ENCODE assay signal across 8 cellular contexts in the genomic region with DNA sequence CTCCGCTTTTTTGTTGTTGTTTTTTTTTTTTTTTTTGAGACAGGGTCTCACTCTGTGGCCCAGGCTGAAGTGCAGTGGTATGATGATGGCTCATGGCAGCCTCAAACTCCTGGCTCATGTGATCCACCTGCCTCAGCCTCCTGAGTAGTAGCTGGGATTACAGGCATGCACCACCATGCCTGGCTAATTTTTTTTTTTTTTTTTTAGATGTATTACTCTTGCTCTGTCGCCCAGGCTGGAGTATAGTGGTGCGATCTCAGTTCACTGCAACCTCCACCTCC. TPM values are rescaled to one million over a fixed set of nuclear protein-coding genes. Genes with fewer than 3 reads are reported as not detected.
DNase-seq lines count a peak whose midpoint lies in the region; FAIRE-seq and TF ChIP-seq lines count a peak whose summit lies in the region.
"Not testable (repeated sequence)": the region's sequence is repeated elsewhere in the genome, so short reads cannot be mapped to it uniquely, and the experiment has no call there.
"Had no signal": no experiment of that assay in that cellular context is flagged by ENCODE, and none has a peak within 500 bp of the region (broad histone marks: within the 10 kb centered on the region; RNA-seq: fewer than 3 reads in every experiment).

No MANE protein-coding gene starts in this region.

- H3K36me3 Mint-ChIP-seq in H9 (ENCODE audit: insufficient read depth in 1 of 3, low read depth in 3 of 3) = peaks cover 2 to 11% (median 9%) of the 10 kb centered on the region in 3 experiments; a peak in 6 of 7 replicates
- H3K36me3 Mint-ChIP-seq in astrocyte (ENCODE audit: low read depth, unreplicated experiment); osteocyte (ENCODE audit: unreplicated experiment): not testable (repeated sequence)

- H3K27ac ChIP-seq in H9 (ENCODE audit: insufficient read length, low read depth, low read length) (peak overlapping the region; percentile 96), SK-N-MC (peak overlapping the region; percentile 71; the same call in 1 of the 2 replicates), astrocyte (ENCODE audit: low read depth, low read length) (peak overlapping the region; percentile 93), epithelial cell of prostate (peak overlapping the region; percentile 96), liver (ENCODE audit: low read depth in 1 of 2, low read length in 2 of 2) (peak overlapping the region; percentile 85), stomach (peak overlapping the region in 4 of 5 donors; percentile 72 to 89 (median 80))

- FAIRE-seq in astrocyte (lab: Jason Lieb, UNC) = not testable (repeated sequence)

- not testable (repeated sequence) for H3K56ac ChIP-seq in H9 (ENCODE audit: insufficient read length, low read depth, low read length)

- H3K14ac ChIP-seq in H9 (ENCODE audit: insufficient read depth, low read length) = not testable (repeated sequence)

- not testable (repeated sequence) for DNase-seq in H9; SK-N-MC (ENCODE audit: low read depth, low spot score); astrocyte (ENCODE audit: low read depth); epithelial cell of prostate (ENCODE audit: low read depth, low spot score); osteocyte (ENCODE audit: extremely low spot score, unreplicated experiment); stomach

- H3K27me3 ChIP-seq in H9 (ENCODE audit: insufficient read depth, low read length); astrocyte (ENCODE audit: insufficient read depth, low read length); liver (ENCODE audit: control insufficient read depth in 4 of 4, insufficient read depth in 4 of 4, low read length in 3 of 4); stomach: not testable (repeated sequence)

- H3K9me3 ChIP-seq in H9 (ENCODE audit: control insufficient read depth, low read depth, low read length); SK-N-MC (ENCODE audit: low read depth, low read length); astrocyte (ENCODE audit: insufficient read depth, low read depth, low read length); liver (ENCODE audit: control insufficient read depth in 4 of 4, low read length in 3 of 4); stomach: not testable (repeated sequence)

- not testable (repeated sequence) for H3K27me3 Mint-ChIP-seq in H9 (ENCODE audit: low read depth); astrocyte (ENCODE audit: low read depth, unreplicated experiment); osteocyte (ENCODE audit: unreplicated experiment)

- H3K9ac ChIP-seq in H9 (ENCODE audit: extremely low read depth, insufficient read length, low read length); SK-N-MC (ENCODE audit: insufficient read length); liver (ENCODE audit: low read depth in 1 of 2, low read length in 2 of 2): not testable (repeated sequence)
- peak overlapping the region; percentile 54 for H3K9ac ChIP-seq in astrocyte (ENCODE audit: low read length)

- intact Hi-C loops in stomach (cut with DNase I; ENCODE audit: low total_unique reads) = not testable (repeated sequence)

- not testable (repeated sequence) for TF ChIP-seq EP300 in stomach (IDR thresholded peaks at IDR 0.05)

- H4K5ac ChIP-seq in H9 (ENCODE audit: insufficient read length, low read depth, low read length) = not testable (repeated sequence)

- peaks cover 20 to 23% of the 10 kb centered on the region in 2 experiments for H3K4me1 Mint-ChIP-seq in H9
- H3K4me1 Mint-ChIP-seq in astrocyte (ENCODE audit: low read depth, unreplicated experiment) = peaks cover 22% of the 10 kb centered on the region
- H3K4me1 Mint-ChIP-seq in osteocyte (ENCODE audit: unreplicated experiment) = peaks cover 20% of the 10 kb centered on the region

- not testable (repeated sequence) for TF ChIP-seq CTCF in H9 (conservative IDR thresholded peaks at IDR 0.05); astrocyte (IDR thresholded peaks at IDR 0.05; ENCODE audit: insufficient read depth, low read depth, low read length); liver (IDR thresholded peaks at IDR 0.05; ENCODE audit: low read depth, low read length, missing input control); osteocyte (IDR thresholded peaks at IDR 0.05); stomach (IDR thresholded peaks at IDR 0.05)

- not testable (repeated sequence) for H3K4me1 ChIP-seq in H9 (ENCODE audit: insufficient read depth, low read length)
- H3K4me1 ChIP-seq in astrocyte (ENCODE audit: insufficient read depth, low read length) (peaks cover 18% of the 10 kb centered on the region), liver (ENCODE audit: control insufficient read depth in 4 of 4, insufficient read depth in 4 of 4, low read length in 3 of 4) (peaks cover 0 to 19% (median 0%) of the 10 kb centered on the region in 4 donors), stomach (peaks cover 14 to 29% (median 22%) of the 10 kb centered on the region in 4 donors)

- not testable (repeated sequence) for H4K91ac ChIP-seq in H9 (ENCODE audit: insufficient read length, low read depth, low read length)

- H2BK5ac ChIP-seq in H9 (ENCODE audit: insufficient read length, low read length) = not testable (repeated sequence)

- not testable (repeated sequence) for H3K36me3 ChIP-seq in SK-N-MC (ENCODE audit: insufficient read depth, low read length); astrocyte (ENCODE audit: insufficient read depth, low read length); liver (ENCODE audit: control insufficient read depth in 4 of 4, insufficient read depth in 3 of 4, low read depth in 1 of 4, low read length in 3 of 4)
- H3K36me3 ChIP-seq in stomach = peaks cover 0 to 12% (median 8%) of the 10 kb centered on the region in 4 donors

- not testable (repeated sequence) for H2BK20ac ChIP-seq in H9 (ENCODE audit: low read depth, low read length, poor library complexity, severe bottlenecking)

- TF ChIP-seq POLR2A in stomach (IDR thresholded peaks at IDR 0.05) = not testable (repeated sequence)

- not testable (repeated sequence) for H4K20me1 ChIP-seq in H9 (ENCODE audit: control insufficient read depth, insufficient read depth, insufficient read length); astrocyte (ENCODE audit: insufficient read depth, low read length)

- not testable (repeated sequence) for H3K23ac ChIP-seq in H9 (ENCODE audit: insufficient read length, low read depth, low read length)

- not testable (repeated sequence) for H3K23me2 ChIP-seq in H9 (ENCODE audit: insufficient read length, low read depth, low read length, poor library complexity, severe bottlenecking)

- not testable (repeated sequence) for H2BK12ac ChIP-seq in H9 (ENCODE audit: insufficient read length, low read depth, low read length)

- H3K27ac Mint-ChIP-seq in H9 (peak overlapping the region; percentile 99 to 100 (median 99); a peak in 6 of 7 replicates), astrocyte (ENCODE audit: unreplicated experiment) (peak overlapping the region; percentile 100), osteocyte (ENCODE audit: unreplicated experiment) (peak overlapping the region; percentile 99)

- H2BK120ac ChIP-seq in H9 (ENCODE audit: low read depth, low read length, poor library complexity, severe bottlenecking) = not testable (repeated sequence)

- not testable (repeated sequence) for H2BK15ac ChIP-seq in H9 (ENCODE audit: low read depth, low read length)

- not testable (repeated sequence) for H3K4me3 ChIP-seq in SK-N-MC; astrocyte (ENCODE audit: insufficient read depth, low read depth, low read length); liver (ENCODE audit: low read depth in 1 of 3, low read length in 3 of 3); stomach

- H3K4me2 ChIP-seq in H9 (ENCODE audit: insufficient read depth, insufficient read length, low read length) = not testable (repeated sequence)
- H3K4me2 ChIP-seq in astrocyte (ENCODE audit: low read length) = peak overlapping the region; percentile 46

- not testable (repeated sequence) for H3K79me1 ChIP-seq in H9 (ENCODE audit: insufficient read depth, low read depth, low read length, poor library complexity, severe bottlenecking)

- H4K8ac ChIP-seq in H9 (replicated peaks; ENCODE audit: insufficient read length, low read depth, low read length) = not testable (repeated sequence)

- TF ChIP-seq RAD21 in liver (IDR thresholded peaks at IDR 0.05) = not testable (repeated sequence)

- H2AFZ ChIP-seq in H9 (ENCODE audit: low read length); astrocyte (ENCODE audit: low read depth, low read length): not testable (repeated sequence)

- H3K18ac ChIP-seq in H9 (ENCODE audit: insufficient read length, low read depth, low read length) = not testable (repeated sequence)

- H2AK5ac ChIP-seq in H9 (ENCODE audit: insufficient read length, low read length) = not testable (repeated sequence)

- not testable (repeated sequence) for H3T11ph ChIP-seq in H9 (ENCODE audit: low read length)

- no CpG with 5 or more reads among the region's 3 CpGs for WGBS in H9 (ENCODE audit: extremely low coverage, insufficient read length, low lambda C conversion rate)
- 98% methylated on average over 3 of the region's 3 CpGs for WGBS in liver
- 90 to 100% (median 97%) methylated on average over 3 of the region's 3 CpGs for WGBS in stomach, 5 donors

- not testable (repeated sequence) for H3K4ac ChIP-seq in H9 (ENCODE audit: low read depth, low read length)

- not testable (repeated sequence) for H3K9me3 Mint-ChIP-seq in H9; astrocyte (ENCODE audit: unreplicated experiment); osteocyte (ENCODE audit: unreplicated experiment)

- not testable (repeated sequence) for H3K79me2 ChIP-seq in H9 (ENCODE audit: insufficient read depth, low read length); astrocyte (ENCODE audit: insufficient read depth, low read length)

- H3K4me3 Mint-ChIP-seq in H9; astrocyte (ENCODE audit: unreplicated experiment); osteocyte (ENCODE audit: unreplicated experiment): not testable (repeated sequence)

RNA-seq across cellular contexts. Expression of a gene that starts 24.0 kb away (rescaled TPM):
- total RNA-seq in H9 (2021) (212 and 218 TPM in 2 replicates), astrocyte (83.9 and 99.6 TPM in 2 replicates), liver (10 to 100 TPM; 53.2 to 57.3 TPM), osteocyte (111 and 116 TPM in 2 replicates), stomach (100 to 1,000 TPM; 106 to 349 (median 133) TPM)
- polyA plus RNA-seq in liver (10 to 100 TPM; 19.0 to 59.8 TPM), stomach (100 to 1,000 TPM; 119 to 207 (median 150) TPM)

RNA-seq across cellular contexts. Expression of a gene that starts 26.0 kb away (rescaled TPM):
- total RNA-seq in H9 (2021) = 247 and 250 TPM in 2 replicates
- 196 and 210 TPM in 2 replicates for total RNA-seq in astrocyte
- 100 to 1,000 TPM in 1 of 2 donors, 10 to 100 TPM in 1; 94.6 to 181 TPM for total RNA-seq in liver
- polyA plus RNA-seq in liver = 10 to 100 TPM; 23.4 to 65.4 TPM
- 275 and 296 TPM in 2 replicates for total RNA-seq in osteocyte
- total RNA-seq in stomach = 100 to 1,000 TPM in 4 of 5 donors, 10 to 100 TPM in 1; 87.5 to 330 (median 142) TPM
- 100 to 1,000 TPM in 2 of 3 donors, 10 to 100 TPM in 1; 77.7 to 127 (median 115) TPM for polyA plus RNA-seq in stomach

RNA-seq across cellular contexts. Expression of a gene that starts 56.2 kb away (rescaled TPM):
- total RNA-seq in H9 (2021) (4.6 and 6.1 TPM in 2 replicates), astrocyte (5.3 and 6.7 TPM in 2 replicates), liver (10 to 100 TPM in 1 of 2 donors, 1 to 10 TPM in 1; 5.6 to 11.5 TPM), osteocyte (2.3 and 2.6 TPM in 2 replicates), stomach (10 to 100 TPM in 3 of 5 donors, 1 to 10 TPM in 2; 4.9 to 32.3 (median 11.7) TPM)
- polyA plus RNA-seq in liver (10 to 100 TPM; 11.4 to 12.2 TPM), stomach (10 to 100 TPM in 1 of 3 donors, 1 to 10 TPM in 2; 7.5 to 54.2 (median 8.7) TPM)
- total RNA-seq: activated CD8-positive, alpha-beta T cell treated with anti-CD3 and anti-CD28 coated beads, Interleukin-2, amount 10 ng/mL, durations not matched to agents 7 days and 5 days had no signal
